In genomic region chr5:14902826-14903560, GRCh38 we compare ENCODE assay signal across 15 cellular contexts. TPM values are rescaled to one million over a fixed set of nuclear protein-coding genes. Genes with fewer than 3 reads are reported as not detected.
A peak's percentile ranks its signal among the peaks of the same experiment; 100 is the strongest.
DNase-seq lines count a peak whose midpoint lies in the region; ATAC-seq and TF ChIP-seq lines count a peak whose summit lies in the region.
"Had no signal": no experiment of that assay in that cellular context is flagged by ENCODE, and none has a peak within 500 bp of the region (broad histone marks: within the 10 kb centered on the region; RNA-seq: fewer than 3 reads in every experiment).

No MANE protein-coding gene starts in this region.

- 83 to 88% (median 86%) methylated on average over 14 of the region's 14 CpGs for WGBS in spleen, 5 donors

- TF ChIP-seq CTCF in foreskin keratinocyte (conservative IDR thresholded peaks at IDR 0.05) (no peak), spleen (IDR thresholded peaks at IDR 0.05 in 8 of 11, conservative IDR thresholded peaks at IDR 0.05 in 3 of 11) (no peak)

- peaks cover 14% of the 10 kb centered on the region for H3K4me1 ChIP-seq in foreskin keratinocyte
- H3K4me1 ChIP-seq in spleen: peaks cover 0 to 7% (median 0%) of the 10 kb centered on the region in 6 donors

- H3K27ac ChIP-seq in caudate nucleus (ENCODE audit: low read depth, low read length) (peak overlapping the region; percentile 12), foreskin keratinocyte (no peak overlapping the region), spleen (no peak overlapping the region)

- no peaks in the 10 kb centered on the region for H3K9me3 ChIP-seq in spleen

- no peak for TF ChIP-seq POLR2A in spleen (IDR thresholded peaks at IDR 0.05)

- intact Hi-C loops in spleen (cut with DNase I; ENCODE audit: low total_unique reads): no loop called here
- intact Hi-C loops in head of caudate nucleus (cut with DNase I): no loop called here

- no peaks in the 10 kb centered on the region for H3K36me3 ChIP-seq in spleen

- H3K4me3 ChIP-seq in spleen: no peak overlapping the region

- H3K27me3 ChIP-seq in foreskin keratinocyte (no peaks in the 10 kb centered on the region), spleen (replicated peaks in 1 of 7) (no peaks in the 10 kb centered on the region)

- ATAC-seq in foreskin keratinocyte: peak; percentile 79

- peak; percentile 86 for DNase-seq in DMS 273 (lab: John Stamatoyannopoulos, UW; ENCODE audit: unreplicated experiment)
- peak; percentile 30 for DNase-seq in NCI-H226
- DNase-seq in caudate nucleus (lab: John Stamatoyannopoulos, UW): peak in 1 of 61 donors; percentile 68
- peak; percentile 59 to 76 for DNase-seq in foreskin keratinocyte
- no peak for DNase-seq in spleen
- DNase-seq in NAMALWA (ENCODE audit: low spot score): no peak
- no peak for DNase-seq in AG08396 (ENCODE audit: low spot score)
- DNase-seq in head of caudate nucleus: no peak
- DNase-seq: H7; KG1; NCI-H1048; NCI-H1436 treated with DMSO at 0.1 percent for 48 hours; NCI-H345; NCI-H69; NK-92 treated with Interleukin-12 subunit alpha and Interleukin-12 subunit beta, amount 100 ng/mL, for 24 hours had no signal

RNA-seq across cellular contexts. Expression of gene ANKH, which starts 31.4 kb away (rescaled TPM):
- total RNA-seq in foreskin keratinocyte (8.7 and 14.0 TPM in 2 replicates), spleen (10 to 100 TPM; 33.5 to 87.3 (median 60.3) TPM)
- polyA plus RNA-seq in foreskin keratinocyte (9.8 and 11.8 TPM in 2 replicates), spleen (10 to 100 TPM in 1 of 3 donors, 1 to 10 TPM in 2; 9.0 to 12.1 (median 9.8) TPM)

Comparison
In these comparisons a context has a peak if more than half of its experiments do, and no peak if none do; other contexts are left out.
1. DNase-seq: peak in DMS 273 (single experiment), NCI-H226 (single experiment) and foreskin keratinocyte (2 of 2); none in spleen (single experiment), NAMALWA (single experiment), AG08396 (single experiment) and head of caudate nucleus (0 of 42).